ENCODE assay signal across 8 cellular contexts in the genomic region with DNA sequence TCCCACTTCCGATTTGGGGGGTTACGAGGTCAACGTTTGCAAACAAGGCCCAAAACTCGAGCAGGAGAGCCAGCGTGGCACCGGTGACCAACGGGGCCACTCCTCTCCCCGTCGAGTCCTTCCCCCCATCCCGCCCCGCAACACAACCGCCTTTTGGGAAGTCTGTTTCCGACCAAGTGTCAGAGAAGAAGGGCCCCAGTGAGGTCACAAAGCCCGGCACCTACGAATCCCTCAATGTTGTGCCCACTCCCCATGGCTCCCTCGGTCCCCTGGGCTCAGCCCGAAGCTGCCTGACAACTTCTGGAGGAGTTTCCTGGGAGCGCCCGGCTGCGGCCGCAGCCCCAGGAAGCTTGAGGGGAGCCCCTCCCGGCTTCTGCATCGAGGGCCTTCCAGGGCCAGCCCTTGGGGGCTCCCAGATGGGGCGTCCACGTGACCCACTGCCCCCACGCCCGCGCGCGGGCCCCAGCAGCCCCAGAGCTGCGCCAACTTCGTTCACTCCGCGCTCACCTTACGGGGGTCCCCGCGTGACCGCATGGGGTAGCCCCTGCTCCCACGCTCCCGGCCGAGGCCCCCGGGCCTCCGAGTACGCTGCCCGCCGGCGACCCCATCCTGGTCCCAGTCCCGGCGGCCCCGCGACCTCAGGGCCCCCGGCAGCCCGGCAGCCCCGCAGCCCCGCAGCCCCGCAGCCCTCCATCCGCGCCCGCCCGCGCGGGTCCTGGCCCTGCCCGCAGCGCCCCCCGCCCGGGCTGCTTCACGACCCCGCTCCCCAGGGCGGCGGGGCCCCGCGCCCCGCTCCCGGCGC. TPM values are rescaled to one million over a fixed set of nuclear protein-coding genes. Genes with fewer than 3 reads are reported as not detected.
DNase-seq lines count a peak whose midpoint lies in the region; ATAC-seq and TF ChIP-seq lines count a peak whose summit lies in the region.

No MANE protein-coding gene starts in this region.

- H3K79me2 ChIP-seq in neural progenitor cell (ENCODE audit: low read depth): peaks cover 74% of the 10 kb centered on the region

- H3F3A ChIP-seq in neural progenitor cell (ENCODE audit: low read depth): peaks cover 20% of the 10 kb centered on the region

- TF ChIP-seq CTCF in WTC11 (IDR thresholded peaks at IDR 0.05): no peak
- TF ChIP-seq CTCF in fibroblast of mammary gland (conservative IDR thresholded peaks at IDR 0.05; ENCODE audit: control insufficient read depth, insufficient read depth, low read depth, low read length): no peak
- TF ChIP-seq CTCF in neural progenitor cell (IDR thresholded peaks at IDR 0.05): no peak

- H3K4me2 ChIP-seq in neural progenitor cell: peak overlapping the region; percentile 97

- DNase-seq in activated CD4-positive, alpha-beta T cell treated with anti-CD3 and anti-CD28 coated beads, Interleukin-2, amount 10 ng/mL, durations not matched to agents 7 days and 5 days: no peak
- no peak for DNase-seq in activated CD4-positive, alpha-beta T cell treated with anti-CD3 and anti-CD28 coated beads, Interleukin-2, amount 50 U/mL, for 4 hours
- DNase-seq in WTC11 (ENCODE audit: low spot score) (no peak), fibroblast of mammary gland (ENCODE audit: low read depth) (no peak), neural progenitor cell (ENCODE audit: low spot score) (peak; percentile 42), DMS114 treated with DMSO at 0.1 percent for 48 hours (lab: John Stamatoyannopoulos, UW; ENCODE audit: unreplicated experiment) (no peak)

- H3K27ac Mint-ChIP-seq in activated CD4-positive, alpha-beta T cell treated with anti-CD3 and anti-CD28 coated beads, Interleukin-2, amount 10 ng/mL, durations not matched to agents 7 days and 5 days: peak overlapping the region; percentile 86
- H3K27ac Mint-ChIP-seq in WTC11 (peak overlapping the region; percentile 85), neural progenitor cell (peak overlapping the region; percentile 98)

- ATAC-seq in HG03135 (IDR thresholded peaks at IDR 0.05; ENCODE audit: unreplicated experiment) (peak; percentile 2), WTC11 (no peak), GM21526 (IDR thresholded peaks at IDR 0.05; ENCODE audit: low FRiP score, unreplicated experiment) (no peak)

- peaks cover 18% of the 10 kb centered on the region for H3K4me1 ChIP-seq in neural progenitor cell

- H4K20me1 ChIP-seq in neural progenitor cell (ENCODE audit: low read depth): no peaks in the 10 kb centered on the region

- H3K4me1 Mint-ChIP-seq in activated CD4-positive, alpha-beta T cell treated with anti-CD3 and anti-CD28 coated beads, Interleukin-2, amount 10 ng/mL, durations not matched to agents 7 days and 5 days: peaks cover 31% of the 10 kb centered on the region
- H3K4me1 Mint-ChIP-seq in WTC11: peaks cover 37% of the 10 kb centered on the region
- H3K4me1 Mint-ChIP-seq in neural progenitor cell: peaks cover 39% of the 10 kb centered on the region

- H3K27ac ChIP-seq in neural progenitor cell: peak overlapping the region; percentile 82

- no peaks in the 10 kb centered on the region for H3K27me3 ChIP-seq in neural progenitor cell

- H3K9me3 ChIP-seq in neural progenitor cell (ENCODE audit: low read depth): no peaks in the 10 kb centered on the region

- no peaks in the 10 kb centered on the region for H3K36me3 ChIP-seq in neural progenitor cell

- no peaks in the 10 kb centered on the region for H3K27me3 Mint-ChIP-seq in activated CD4-positive, alpha-beta T cell treated with anti-CD3 and anti-CD28 coated beads, Interleukin-2, amount 10 ng/mL, durations not matched to agents 7 days and 5 days
- no peaks in the 10 kb centered on the region for H3K27me3 Mint-ChIP-seq in WTC11 (ENCODE audit: low read depth)
- H3K27me3 Mint-ChIP-seq in neural progenitor cell (ENCODE audit: insufficient read depth, low read depth): peaks cover 6% of the 10 kb centered on the region

- H3K9me3 Mint-ChIP-seq in activated CD4-positive, alpha-beta T cell treated with anti-CD3 and anti-CD28 coated beads, Interleukin-2, amount 10 ng/mL, durations not matched to agents 7 days and 5 days: no peaks in the 10 kb centered on the region
- H3K9me3 Mint-ChIP-seq in WTC11 (no peaks in the 10 kb centered on the region), neural progenitor cell (no peaks in the 10 kb centered on the region)

- H3K4me3 Mint-ChIP-seq in activated CD4-positive, alpha-beta T cell treated with anti-CD3 and anti-CD28 coated beads, Interleukin-2, amount 10 ng/mL, durations not matched to agents 7 days and 5 days: peak overlapping the region; percentile 78
- H3K4me3 Mint-ChIP-seq in WTC11: peak overlapping the region; percentile 92
- peak overlapping the region; percentile 96 for H3K4me3 Mint-ChIP-seq in neural progenitor cell

- no peaks in the 10 kb centered on the region for H3K36me3 Mint-ChIP-seq in activated CD4-positive, alpha-beta T cell treated with anti-CD3 and anti-CD28 coated beads, Interleukin-2, amount 10 ng/mL, durations not matched to agents 7 days and 5 days (ENCODE audit: low read depth)
- H3K36me3 Mint-ChIP-seq in WTC11 (peaks cover 7% of the 10 kb centered on the region), neural progenitor cell (peaks cover 10% of the 10 kb centered on the region)

- H3K9ac ChIP-seq in neural progenitor cell: peak overlapping the region; percentile 56

- no peak overlapping the region for H2AFZ ChIP-seq in neural progenitor cell (replicated peaks)

- POLR2A ChIA-PET in activated CD4-positive, alpha-beta T cell treated with anti-CD3 and anti-CD28 coated beads, Interleukin-2, amount 10 ng/mL, durations not matched to agents 7 days and 5 days (lab: Charles Lee): no interaction called here
- POLR2A ChIA-PET in WTC11 (lab: Charles Lee): interaction anchor here (1.2 to 2.7 kb wide), 2 partner anchors 38 to 93 kb away, joined by 3 to 15 read pairs; a partner anchor contains a TSS

- CTCF ChIA-PET in activated CD4-positive, alpha-beta T cell treated with anti-CD3 and anti-CD28 coated beads, Interleukin-2, amount 10 ng/mL, durations not matched to agents 7 days and 5 days (lab: Charles Lee): interaction anchor here (1.0 to 3.9 kb wide), 3 partner anchors 11 to 95 kb away, joined by 3 to 15 read pairs (median 5); a partner anchor contains a TSS
- CTCF ChIA-PET in WTC11 (lab: Charles Lee): interaction anchor here (1.2 to 2.6 kb wide), 2 partner anchors 9 to 38 kb away, joined by 3 to 15 read pairs; a partner anchor contains a TSS

- H3K4me3 ChIP-seq in fibroblast of mammary gland (ENCODE audit: control insufficient read depth, low read depth, low read length) (peak overlapping the region; percentile 77), neural progenitor cell (peak overlapping the region; percentile 88)

TF ChIP-seq in WTC11, 78 proteins besides CTCF, POLR2A, EP300 and RAD21:
- TF ChIP-seq, protein P1, sequence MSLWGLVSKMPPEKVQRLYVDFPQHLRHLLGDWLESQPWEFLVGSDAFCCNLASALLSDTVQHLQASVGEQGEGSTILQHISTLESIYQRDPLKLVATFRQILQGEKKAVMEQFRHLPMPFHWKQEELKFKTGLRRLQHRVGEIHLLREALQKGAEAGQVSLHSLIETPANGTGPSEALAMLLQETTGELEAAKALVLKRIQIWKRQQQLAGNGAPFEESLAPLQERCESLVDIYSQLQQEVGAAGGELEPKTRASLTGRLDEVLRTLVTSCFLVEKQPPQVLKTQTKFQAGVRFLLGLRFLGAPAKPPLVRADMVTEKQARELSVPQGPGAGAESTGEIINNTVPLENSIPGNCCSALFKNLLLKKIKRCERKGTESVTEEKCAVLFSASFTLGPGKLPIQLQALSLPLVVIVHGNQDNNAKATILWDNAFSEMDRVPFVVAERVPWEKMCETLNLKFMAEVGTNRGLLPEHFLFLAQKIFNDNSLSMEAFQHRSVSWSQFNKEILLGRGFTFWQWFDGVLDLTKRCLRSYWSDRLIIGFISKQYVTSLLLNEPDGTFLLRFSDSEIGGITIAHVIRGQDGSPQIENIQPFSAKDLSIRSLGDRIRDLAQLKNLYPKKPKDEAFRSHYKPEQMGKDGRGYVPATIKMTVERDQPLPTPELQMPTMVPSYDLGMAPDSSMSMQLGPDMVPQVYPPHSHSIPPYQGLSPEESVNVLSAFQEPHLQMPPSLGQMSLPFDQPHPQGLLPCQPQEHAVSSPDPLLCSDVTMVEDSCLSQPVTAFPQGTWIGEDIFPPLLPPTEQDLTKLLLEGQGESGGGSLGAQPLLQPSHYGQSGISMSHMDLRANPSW (CRISPR knock-in tag; conservative IDR thresholded peaks at IDR 0.05; ENCODE audit: low read depth): no peak
- TF ChIP-seq SP1 (CRISPR knock-in tag; conservative IDR thresholded peaks at IDR 0.05) (0 out of 2 replicates have a peak, but pooled peaks have one; percentile 21), FOXK1 (CRISPR knock-in tag; IDR thresholded peaks at IDR 0.05) (0 out of 2 replicates have a peak, but pooled peaks have one; percentile 13)
- TF ChIP-seq, protein P2, sequence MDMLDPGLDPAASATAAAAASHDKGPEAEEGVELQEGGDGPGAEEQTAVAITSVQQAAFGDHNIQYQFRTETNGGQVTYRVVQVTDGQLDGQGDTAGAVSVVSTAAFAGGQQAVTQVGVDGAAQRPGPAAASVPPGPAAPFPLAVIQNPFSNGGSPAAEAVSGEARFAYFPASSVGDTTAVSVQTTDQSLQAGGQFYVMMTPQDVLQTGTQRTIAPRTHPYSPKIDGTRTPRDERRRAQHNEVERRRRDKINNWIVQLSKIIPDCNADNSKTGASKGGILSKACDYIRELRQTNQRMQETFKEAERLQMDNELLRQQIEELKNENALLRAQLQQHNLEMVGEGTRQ (CRISPR knock-in tag; IDR thresholded peaks at IDR 0.05): peak; percentile 78
- TF ChIP-seq, protein P3, sequence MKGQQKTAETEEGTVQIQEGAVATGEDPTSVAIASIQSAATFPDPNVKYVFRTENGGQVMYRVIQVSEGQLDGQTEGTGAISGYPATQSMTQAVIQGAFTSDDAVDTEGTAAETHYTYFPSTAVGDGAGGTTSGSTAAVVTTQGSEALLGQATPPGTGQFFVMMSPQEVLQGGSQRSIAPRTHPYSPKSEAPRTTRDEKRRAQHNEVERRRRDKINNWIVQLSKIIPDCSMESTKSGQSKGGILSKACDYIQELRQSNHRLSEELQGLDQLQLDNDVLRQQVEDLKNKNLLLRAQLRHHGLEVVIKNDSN (CRISPR knock-in tag; IDR thresholded peaks at IDR 0.05): peak; percentile 70

RNA-seq across cellular contexts. Expression of a gene that starts 1.1 kb away (rescaled TPM):
- 10 to 100 TPM; 28.7 to 34.3 TPM for total RNA-seq in activated CD4-positive, alpha-beta T cell treated with anti-CD3 and anti-CD28 coated beads, Interleukin-2, amount 10 ng/mL, durations not matched to agents 7 days and 5 days
- total RNA-seq in WTC11 (2021): 138 to 151 TPM (median 142 TPM) in 3 replicates
- total RNA-seq in neural progenitor cell (ENCODE audit: low replicate concordance): 177 and 282 TPM in 2 replicates

RNA-seq across cellular contexts. Expression of a gene that starts 37.3 kb away (rescaled TPM):
- total RNA-seq in activated CD4-positive, alpha-beta T cell treated with anti-CD3 and anti-CD28 coated beads, Interleukin-2, amount 10 ng/mL, durations not matched to agents 7 days and 5 days: 10 to 100 TPM; 29.2 to 30.8 TPM
- total RNA-seq in WTC11 (2021) (14.0 to 15.7 TPM (median 14.7 TPM) in 3 replicates), neural progenitor cell (ENCODE audit: low replicate concordance) (12.7 and 17.3 TPM in 2 replicates)

RNA-seq across cellular contexts. Expression of a gene that starts 37.6 kb away (rescaled TPM):
- 100 to 1,000 TPM; 134 to 162 TPM for total RNA-seq in activated CD4-positive, alpha-beta T cell treated with anti-CD3 and anti-CD28 coated beads, Interleukin-2, amount 10 ng/mL, durations not matched to agents 7 days and 5 days
- 47.5 to 59.0 TPM (median 52.8 TPM) in 3 replicates for total RNA-seq in WTC11 (2021)
- 177 and 302 TPM in 2 replicates for total RNA-seq in neural progenitor cell (ENCODE audit: low replicate concordance)
